Comparison of ENCODE assay signal across 16 cellular contexts in genomic region chr15:77027111-77027696, GRCh38. TPM values are rescaled to one million over a fixed set of nuclear protein-coding genes. Genes with fewer than 3 reads are reported as not detected.
DNase-seq lines count a peak whose midpoint lies in the region; ATAC-seq, FAIRE-seq and TF ChIP-seq lines count a peak whose summit lies in the region.
"Had no signal": no experiment of that assay in that cellular context is flagged by ENCODE, and none has a peak within 500 bp of the region (broad histone marks: within the 10 kb centered on the region; RNA-seq: fewer than 3 reads in every experiment).

No MANE protein-coding gene starts in this region.

- peaks cover 7% of the 10 kb centered on the region for H3K4me1 ChIP-seq in astrocyte (ENCODE audit: insufficient read depth, low read length)
- H3K4me1 ChIP-seq in foreskin keratinocyte, result no peaks in the 10 kb centered on the region

- no peak overlapping the region for H2AFZ ChIP-seq in astrocyte (ENCODE audit: low read depth, low read length)
- H2AFZ ChIP-seq: PC-9 had no signal

- no peak for ATAC-seq in HG02981 (IDR thresholded peaks at IDR 0.05; ENCODE audit: unreplicated experiment)
- ATAC-seq in HG03521 (IDR thresholded peaks at IDR 0.05; ENCODE audit: unreplicated experiment), result no peak
- ATAC-seq in foreskin keratinocyte, result no peak

- peak overlapping the region in 5 of 7 donors; percentile 15 to 57 (median 50) for H3K27ac Mint-ChIP-seq in CD14-positive monocyte
- no peak overlapping the region for H3K27ac Mint-ChIP-seq in astrocyte (ENCODE audit: unreplicated experiment)
- H3K27ac Mint-ChIP-seq in neural crest cell (ENCODE audit: unreplicated experiment), result no peak overlapping the region

- peaks cover 8% of the 10 kb centered on the region for H3K4me1 Mint-ChIP-seq in CD14-positive monocyte
- H3K4me1 Mint-ChIP-seq in astrocyte (ENCODE audit: low read depth, unreplicated experiment), result peaks cover 2% of the 10 kb centered on the region
- peaks cover 16% of the 10 kb centered on the region for H3K4me1 Mint-ChIP-seq in neural crest cell

- H3K9me3 ChIP-seq in astrocyte (ENCODE audit: insufficient read depth, low read depth, low read length), result no peaks in the 10 kb centered on the region
- H3K9me3 ChIP-seq: thoracic aorta had no signal

- H3K36me3 Mint-ChIP-seq in CD14-positive monocyte, result peaks cover 69 to 97% of the 10 kb centered on the region in 2 donors
- no peaks in the 10 kb centered on the region for H3K36me3 Mint-ChIP-seq in astrocyte (ENCODE audit: low read depth, unreplicated experiment)
- H3K36me3 Mint-ChIP-seq in neural crest cell (ENCODE audit: low read depth), result no peaks in the 10 kb centered on the region

- H3K4me3 Mint-ChIP-seq in CD14-positive monocyte, result no peak overlapping the region
- peak overlapping the region; percentile 54 for H3K4me3 Mint-ChIP-seq in astrocyte (ENCODE audit: unreplicated experiment)
- peak overlapping the region; percentile 49 for H3K4me3 Mint-ChIP-seq in neural crest cell

- H3K36me3 ChIP-seq in H7 (replicated peaks; ENCODE audit: control insufficient read depth, insufficient read depth, low read length), result no peaks in the 10 kb centered on the region
- no peaks in the 10 kb centered on the region for H3K36me3 ChIP-seq in astrocyte (ENCODE audit: insufficient read depth, low read length)
- H3K36me3 ChIP-seq: thoracic aorta had no signal

- H3K4me3 ChIP-seq in H7 (ENCODE audit: insufficient read depth, low read depth, low read length), result no peak overlapping the region
- no peak overlapping the region for H3K4me3 ChIP-seq in astrocyte (ENCODE audit: insufficient read depth, low read depth, low read length)
- H3K4me3 ChIP-seq: PC-9, thoracic aorta had no signal

- intact Hi-C loops in CD14-positive monocyte (cut with micrococcal nuclease), result loop anchor here (10.0 kb wide), 1 partner anchor 468 kb away; no protein-coding TSS in a partner anchor

- TF ChIP-seq CTCF in CD14-positive monocyte (IDR thresholded peaks at IDR 0.05) (no peak), astrocyte (IDR thresholded peaks at IDR 0.05; ENCODE audit: insufficient read depth, low read depth, low read length) (no peak), neural crest cell (conservative IDR thresholded peaks at IDR 0.05) (no peak), foreskin keratinocyte (conservative IDR thresholded peaks at IDR 0.05) (no peak)

- no peaks in the 10 kb centered on the region for H4K20me1 ChIP-seq in astrocyte (ENCODE audit: insufficient read depth, low read length)

- H3K4me2 ChIP-seq in astrocyte (ENCODE audit: low read length), result no peak overlapping the region
- H3K4me2 ChIP-seq: PC-9 had no signal

- FAIRE-seq in astrocyte (lab: Jason Lieb, UNC), result no peak

- H3K27ac ChIP-seq in astrocyte (ENCODE audit: low read depth, low read length) (no peak overlapping the region), foreskin keratinocyte (no peak overlapping the region)
- H3K27ac ChIP-seq: PC-9, thoracic aorta had no signal

- peaks cover 0 to 7% (median 0%) of the 10 kb centered on the region in 7 donors for H3K9me3 Mint-ChIP-seq in CD14-positive monocyte
- H3K9me3 Mint-ChIP-seq in astrocyte (ENCODE audit: unreplicated experiment), result no peaks in the 10 kb centered on the region
- no peaks in the 10 kb centered on the region for H3K9me3 Mint-ChIP-seq in neural crest cell

- H3K27me3 Mint-ChIP-seq in CD14-positive monocyte (ENCODE audit: low read depth in 3 of 3) (no peaks in the 10 kb centered on the region), astrocyte (ENCODE audit: low read depth, unreplicated experiment) (peaks cover 21% of the 10 kb centered on the region), neural crest cell (ENCODE audit: low read depth) (no peaks in the 10 kb centered on the region)

- DNase-seq in CD14-positive monocyte (ENCODE audit: low spot score), result peak; percentile 45
- peak; percentile 33 for DNase-seq in H7
- DNase-seq in astrocyte (ENCODE audit: low read depth), result no peak
- DNase-seq in neural crest cell (ENCODE audit: low read depth, low spot score), result no peak
- DNase-seq in kidney glomerular epithelial cell (lab: John Stamatoyannopoulos, UW), result no peak
- DNase-seq in foreskin keratinocyte, result no peak
- DNase-seq: erythroblast, midbrain, NCI-H1417 treated with DMSO at 0.1 percent for 48 hours, NCI-H446 treated with DMSO at 0.1 percent for 48 hours, PC-9 had no signal

- no peak overlapping the region for H3K9ac ChIP-seq in astrocyte (ENCODE audit: low read length)

- no peaks in the 10 kb centered on the region for H3K27me3 ChIP-seq in H7 (ENCODE audit: control insufficient read depth, insufficient read depth, low read length)
- H3K27me3 ChIP-seq in astrocyte (ENCODE audit: insufficient read depth, low read length), result no peaks in the 10 kb centered on the region
- no peaks in the 10 kb centered on the region for H3K27me3 ChIP-seq in foreskin keratinocyte

- H3K79me2 ChIP-seq in astrocyte (ENCODE audit: insufficient read depth, low read length), result no peaks in the 10 kb centered on the region

RNA-seq across cellular contexts. Expression of gene PSTPIP1, which starts 32.3 kb away (rescaled TPM):
- polyA plus RNA-seq in CD14-positive monocyte (10 to 100 TPM; 85.9 to 86.8 TPM), foreskin keratinocyte (5.4 and 7.0 TPM in 2 replicates)
- total RNA-seq in H7 (2014; rRNA removed; shearing (Covaris generic)), result 0.21 and 1.3 TPM in 2 replicates
- total RNA-seq in astrocyte (not detected in 2 replicates), neural crest cell (0.84 and 1.5 TPM in 2 replicates), foreskin keratinocyte (6.6 and 7.1 TPM in 2 replicates)
- total RNA-seq: bronchial epithelial cell, HT1080, PC-9 had no signal

RNA-seq across cellular contexts. Expression of gene TSPAN3, which starts 43.7 kb away (rescaled TPM):
- polyA plus RNA-seq in CD14-positive monocyte (10 to 100 TPM; 53.2 to 68.0 TPM), foreskin keratinocyte (86.5 and 108 TPM in 2 replicates)
- 153 and 157 TPM in 2 replicates for total RNA-seq in H7 (2014; rRNA removed; shearing (Covaris generic))
- total RNA-seq in astrocyte (223 and 245 TPM in 2 replicates), neural crest cell (258 and 259 TPM in 2 replicates), foreskin keratinocyte (107 and 123 TPM in 2 replicates)

Comparison
In these comparisons a context has a peak if more than half of its experiments do, and no peak if none do; other contexts are left out.
1. DNase-seq: peak in CD14-positive monocyte (single experiment) and H7 (single experiment); none in astrocyte (single experiment), neural crest cell (single experiment), kidney glomerular epithelial cell (single experiment) and foreskin keratinocyte (0 of 2).
2. H3K27ac Mint-ChIP-seq: peak in CD14-positive monocyte (5 of 7); none in astrocyte (single experiment) and neural crest cell (single experiment).
3. H3K4me3 Mint-ChIP-seq: peak in astrocyte (single experiment) and neural crest cell (single experiment); none in CD14-positive monocyte (0 of 2).